ENCODE assay signal across 12 cellular contexts in the genomic region with DNA sequence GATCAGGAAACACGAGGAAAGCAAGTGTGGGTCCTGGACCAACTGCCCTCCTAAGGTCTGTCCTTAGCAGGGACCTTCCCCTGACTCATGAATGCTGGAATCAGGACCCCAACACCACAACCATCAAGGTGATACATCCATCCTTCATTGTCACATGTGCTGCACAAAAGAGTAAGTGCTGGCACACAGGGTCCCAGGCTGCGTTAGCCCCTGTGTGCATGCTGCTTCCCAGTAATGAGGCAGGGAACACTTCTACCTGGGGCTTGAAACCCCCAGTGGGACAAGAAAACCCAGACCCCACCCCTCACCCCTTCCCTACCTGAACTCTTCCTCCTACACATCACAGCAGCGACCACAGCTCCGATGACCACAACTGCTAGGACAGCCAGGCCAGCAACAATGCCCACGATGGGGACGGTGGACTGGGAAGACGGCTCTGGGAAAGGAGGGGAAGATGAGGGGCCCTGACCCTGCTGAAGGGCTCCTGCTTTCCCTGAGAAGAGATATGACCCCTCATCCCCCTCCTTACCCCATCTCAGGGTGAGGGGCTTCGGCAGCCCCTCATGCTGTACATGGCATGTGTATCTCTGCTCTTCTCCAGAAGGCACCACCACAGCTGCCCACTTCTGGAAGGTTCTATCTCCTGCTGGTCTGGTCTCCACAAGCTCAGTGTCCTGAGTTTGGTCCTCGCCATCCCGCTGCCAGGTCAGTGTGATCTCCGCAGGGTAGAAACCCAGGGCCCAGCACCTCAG. TPM values are rescaled to one million over a fixed set of nuclear protein-coding genes. Genes with fewer than 3 reads are reported as not detected.
A peak's percentile ranks its signal among the peaks of the same experiment; 100 is the strongest.
DNase-seq lines count a peak whose midpoint lies in the region; ATAC-seq, FAIRE-seq and TF ChIP-seq lines count a peak whose summit lies in the region.
"Had no signal": no experiment of that assay in that cellular context is flagged by ENCODE, and none has a peak within 500 bp of the region (broad histone marks: within the 10 kb centered on the region; RNA-seq: fewer than 3 reads in every experiment).

No MANE protein-coding gene starts in this region.

- H3K4me3 ChIP-seq in kidney (ENCODE audit: low read length in 2 of 2) = peak overlapping the region; percentile 20 to 90
- no peak overlapping the region for H3K4me3 ChIP-seq in H7 (ENCODE audit: insufficient read depth, low read depth, low read length)
- H3K4me3 ChIP-seq: hepatocyte had no signal

- CTCF ChIA-PET in activated CD8-positive, alpha-beta T cell treated with anti-CD3 and anti-CD28 coated beads for 36 hours (lab: Charles Lee) = interaction anchor here (1.4 kb wide), 1 partner anchor 10 kb away, joined by 3 read pairs; no protein-coding TSS in a partner anchor

- no peaks in the 10 kb centered on the region for H3K9me3 ChIP-seq in kidney (ENCODE audit: control insufficient read depth in 1 of 2, low read length in 2 of 2)
- H3K9me3 ChIP-seq: prostate gland had no signal

- no peaks in the 10 kb centered on the region for H3K27me3 Mint-ChIP-seq in activated CD8-positive, alpha-beta T cell treated with anti-CD3 and anti-CD28 coated beads for 36 hours
- H3K27me3 Mint-ChIP-seq in stimulated activated naive CD8-positive, alpha-beta T cell treated with anti-CD3 and anti-CD28 coated beads, Interleukin-15, amount 100 ng/mL, for 72 hours = no peaks in the 10 kb centered on the region

- H3K36me3 Mint-ChIP-seq in activated CD8-positive, alpha-beta T cell treated with anti-CD3 and anti-CD28 coated beads for 36 hours (ENCODE audit: low read depth) = peaks cover 49% of the 10 kb centered on the region

- peak overlapping the region; percentile 79 for H3K27ac Mint-ChIP-seq in activated CD8-positive, alpha-beta T cell treated with anti-CD3 and anti-CD28 coated beads for 36 hours
- H3K27ac Mint-ChIP-seq in stimulated activated naive CD8-positive, alpha-beta T cell treated with anti-CD3 and anti-CD28 coated beads, Interleukin-15, amount 100 ng/mL, for 72 hours = peak overlapping the region; percentile 90 to 100

- peaks cover 0 to 12% of the 10 kb centered on the region in 2 donors for H3K4me1 ChIP-seq in kidney (ENCODE audit: control insufficient read depth in 1 of 2, insufficient read depth in 1 of 2, low read depth in 1 of 2, low read length in 2 of 2)
- H3K4me1 ChIP-seq: prostate gland had no signal

- peak overlapping the region; percentile 54 to 61 for H3K9ac ChIP-seq in kidney (ENCODE audit: low read length in 2 of 2)

- TF ChIP-seq CTCF in activated CD8-positive, alpha-beta T cell treated with anti-CD3 and anti-CD28 coated beads for 36 hours (IDR thresholded peaks at IDR 0.05) = no peak
- TF ChIP-seq CTCF in kidney (IDR thresholded peaks at IDR 0.05; ENCODE audit: borderline replicate concordance, extremely low read depth, insufficient read depth) = no peak

- H3K27me3 ChIP-seq in H7 (ENCODE audit: control insufficient read depth, insufficient read depth, low read length) = peaks cover 56% of the 10 kb centered on the region

- DNase-seq in activated effector memory CD4-positive, alpha-beta T cell treated with Interleukin-2 at 50 U/mL for 16 hours = peak; percentile 1
- no peak for DNase-seq in activated effector memory CD4-positive, alpha-beta T cell treated with anti-CD3 and anti-CD28 coated beads, Interleukin-2, amount 50 U/mL, for 16 hours
- DNase-seq in activated CD8-positive, alpha-beta T cell treated with anti-CD3 and anti-CD28 coated beads for 36 hours = peak; percentile 31
- DNase-seq in kidney (no peak), H7 (no peak)
- peak in 1 of 2 donors; percentile 30 for DNase-seq in stimulated activated naive CD8-positive, alpha-beta T cell treated with anti-CD3 and anti-CD28 coated beads, Interleukin-15, amount 100 ng/mL, for 72 hours
- DNase-seq: NCI-H1105 had no signal

- no peak overlapping the region for H3K27ac ChIP-seq in kidney (ENCODE audit: low read depth in 2 of 2, low read length in 2 of 2)
- H3K27ac ChIP-seq: hepatocyte, prostate gland, VCaP had no signal

- H3K36me3 ChIP-seq in kidney (ENCODE audit: control insufficient read depth in 1 of 2, insufficient read depth in 2 of 2, low read length in 2 of 2) (peaks cover 3 to 6% of the 10 kb centered on the region in 2 donors), H7 (replicated peaks; ENCODE audit: control insufficient read depth, insufficient read depth, low read length) (no peaks in the 10 kb centered on the region; the same call in 1 of the 2 replicates)
- H3K36me3 ChIP-seq: prostate gland had no signal

- no peak for FAIRE-seq in kidney (lab: Jason Lieb, UNC)

- POLR2A ChIA-PET in activated CD8-positive, alpha-beta T cell treated with anti-CD3 and anti-CD28 coated beads for 36 hours (lab: Charles Lee) = interaction anchor here (0.6 to 4.6 kb wide), 10 partner anchors 10 to 157 kb away, joined by 3 to 52 read pairs (median 7); partner anchors contain the start of gene MICB

- no peaks in the 10 kb centered on the region for H3K9me3 Mint-ChIP-seq in activated CD8-positive, alpha-beta T cell treated with anti-CD3 and anti-CD28 coated beads for 36 hours
- H3K9me3 Mint-ChIP-seq in stimulated activated naive CD8-positive, alpha-beta T cell treated with anti-CD3 and anti-CD28 coated beads, Interleukin-15, amount 100 ng/mL, for 72 hours = no peaks in the 10 kb centered on the region

- ATAC-seq in activated CD8-positive, alpha-beta T cell treated with anti-CD3 and anti-CD28 coated beads for 36 hours = no peak
- ATAC-seq in stimulated activated naive CD8-positive, alpha-beta T cell treated with anti-CD3 and anti-CD28 coated beads, Interleukin-15, amount 100 ng/mL, for 72 hours = no peak
- no peak for ATAC-seq in GM21576 (IDR thresholded peaks at IDR 0.05; ENCODE audit: unreplicated experiment)
- ATAC-seq in HG03378 (IDR thresholded peaks at IDR 0.05; ENCODE audit: unreplicated experiment) = no peak

- intact Hi-C loops in activated CD8-positive, alpha-beta T cell treated with anti-CD3 and anti-CD28 coated beads for 36 hours (cut with micrococcal nuclease) = loop anchor here (5.0 kb wide), 1 partner anchor 153 kb away; no protein-coding TSS in a partner anchor
- intact Hi-C loops in kidney (cut with DNase I) = no loop called here

- H3K4me3 Mint-ChIP-seq in activated CD8-positive, alpha-beta T cell treated with anti-CD3 and anti-CD28 coated beads for 36 hours = peak overlapping the region; percentile 90
- H3K4me3 Mint-ChIP-seq in stimulated activated naive CD8-positive, alpha-beta T cell treated with anti-CD3 and anti-CD28 coated beads, Interleukin-15, amount 100 ng/mL, for 72 hours = peak overlapping the region; percentile 97 to 99

- peaks cover 56% of the 10 kb centered on the region for H3K4me1 Mint-ChIP-seq in activated CD8-positive, alpha-beta T cell treated with anti-CD3 and anti-CD28 coated beads for 36 hours (ENCODE audit: low read depth)
- H3K4me1 Mint-ChIP-seq in stimulated activated naive CD8-positive, alpha-beta T cell treated with anti-CD3 and anti-CD28 coated beads, Interleukin-15, amount 100 ng/mL, for 72 hours = peaks cover 84% of the 10 kb centered on the region

RNA-seq across cellular contexts. Expression of gene HLA-B, which starts 2.0 kb away (rescaled TPM):
- 1,000 to 10,000 TPM; 2,892 to 2,968 TPM for total RNA-seq in activated CD8-positive, alpha-beta T cell treated with anti-CD3 and anti-CD28 coated beads for 36 hours
- total RNA-seq in kidney = 1,532 TPM
- polyA plus RNA-seq in kidney (ENCODE audit: insufficient read depth, low read depth, low replicate concordance) = 1,348 TPM
- total RNA-seq in H7 (2014; rRNA removed; shearing (Covaris generic)) = 7.3 and 27.3 TPM in 2 replicates

RNA-seq across cellular contexts. Expression of gene MICA, which starts 48.4 kb away (rescaled TPM):
- 1 to 10 TPM; 5.6 to 6.0 TPM for total RNA-seq in activated CD8-positive, alpha-beta T cell treated with anti-CD3 and anti-CD28 coated beads for 36 hours
- 27.5 TPM for total RNA-seq in kidney
- polyA plus RNA-seq in kidney (ENCODE audit: insufficient read depth, low read depth, low replicate concordance) = 34.7 TPM
- 12.0 and 14.7 TPM in 2 replicates for total RNA-seq in H7 (2014; rRNA removed; shearing (Covaris generic))

Comparison
In these comparisons a context has a peak if more than half of its experiments do, and no peak if none do; other contexts are left out.
1. DNase-seq: peak in activated effector memory CD4-positive, alpha-beta T cell treated with Interleukin-2 at 50 U/mL for 16 hours (single experiment) and activated CD8-positive, alpha-beta T cell treated with anti-CD3 and anti-CD28 coated beads for 36 hours (single experiment); none in activated effector memory CD4-positive, alpha-beta T cell treated with anti-CD3 and anti-CD28 coated beads, Interleukin-2, amount 50 U/mL, for 16 hours (single experiment), kidney (single experiment) and H7 (single experiment).
2. RNA of gene HLA-B, which starts 2.0 kb away (total RNA-seq): 2,892 to 2,968 TPM in activated CD8-positive, alpha-beta T cell treated with anti-CD3 and anti-CD28 coated beads for 36 hours and 1,532 TPM in kidney (single experiment); 7.3 to 27.3 TPM in H7; every median in the first group is over 10 times any median in the second.